20 cellular contexts compared by ENCODE assay signal in genomic region chr9:14480561-14480960, GRCh38.
"Had no signal": no experiment of that assay in that cellular context is flagged by ENCODE, and none has a peak within 500 bp of the region (broad histone marks: within the 10 kb centered on the region; RNA-seq: fewer than 3 reads in every experiment).

No MANE protein-coding gene starts in this region.

- H3K27ac ChIP-seq: coronary artery, esophagus squamous epithelium, gastrocnemius medialis, prostate gland, thoracic aorta, vagina had no signal

- H3K27me3 ChIP-seq: esophagus squamous epithelium, gastrocnemius medialis, vagina had no signal

- ATAC-seq: gastrocnemius medialis; left ventricle myocardium superior; natural killer cell treated with Interleukin-12 subunit alpha and Interleukin-12 subunit beta and Interleukin-15 and Interleukin-18, amount 100 ng/mL, for 72 hours had no signal

- H3K4me1 ChIP-seq: esophagus squamous epithelium, gastrocnemius medialis, prostate gland, vagina had no signal

- H3K36me3 ChIP-seq: esophagus squamous epithelium, gastrocnemius medialis, prostate gland, thoracic aorta, vagina had no signal

- DNase-seq: activated CD4-positive, alpha-beta memory T cell treated with anti-CD3 and anti-CD28 coated beads for 36 hours; activated CD4-positive, alpha-beta T cell treated with anti-CD3 and anti-CD28 coated beads for 48 hours; activated effector memory CD4-positive, alpha-beta T cell treated with anti-CD3 and anti-CD28 coated beads, Interleukin-2, amount 50 U/mL, for 16 hours; activated naive CD4-positive, alpha-beta T cell treated with anti-CD3 and anti-CD28 coated beads, Interleukin-2, amount 10 ng/mL, durations not matched to agents 7 days and 5 days; amygdala; cerebellar nuclear complex; esophagus squamous epithelium; gastrocnemius medialis; head of caudate nucleus; hypothalamus; left ventricle myocardium superior; mammary epithelial cell; midbrain; stimulated activated CD4-positive, alpha-beta T cell treated with anti-CD3 and anti-CD28 coated beads, Interleukin-4, amount 100 ng/mL, for 24 hours; stimulated activated naive CD4-positive, alpha-beta T cell treated with Interleukin-2 at 50 U/mL for 16 hours had no signal

- H3K4me3 ChIP-seq: coronary artery, esophagus squamous epithelium, gastrocnemius medialis, prostate gland, thoracic aorta, vagina had no signal
